Comparison of ENCODE assay signal across 12 cellular contexts in genomic region chr6:108348655-108349349, GRCh38. TPM values are rescaled to one million over a fixed set of nuclear protein-coding genes. Genes with fewer than 3 reads are reported as not detected.
DNase-seq lines count a peak whose midpoint lies in the region; ATAC-seq and TF ChIP-seq lines count a peak whose summit lies in the region.
"Had no signal": no experiment of that assay in that cellular context is flagged by ENCODE, and none has a peak within 500 bp of the region (broad histone marks: within the 10 kb centered on the region; RNA-seq: fewer than 3 reads in every experiment).

No MANE protein-coding gene starts in this region.

- POLR2A ChIA-PET in HEK293T (lab: Yijun Ruan, JAX): no interaction called here

- H3K36me3 Mint-ChIP-seq in activated naive CD4-positive, alpha-beta T cell treated with anti-CD3 and anti-CD28 coated beads, Interleukin-2, amount 50 U/mL, for 24 hours: peaks cover 10% of the 10 kb centered on the region
- H3K36me3 Mint-ChIP-seq in stimulated activated naive CD8-positive, alpha-beta T cell treated with anti-CD3 and anti-CD28 coated beads, Interleukin-15, Interleukin-2, amounts not matched to agents 100 ng/mL and 50 ng/mL, for 24 hours (ENCODE audit: low read depth): peaks cover 8% of the 10 kb centered on the region
- H3K36me3 Mint-ChIP-seq in mesothelial cell of epicardium: peaks cover 2% of the 10 kb centered on the region

- H3K4me1 Mint-ChIP-seq in activated naive CD4-positive, alpha-beta T cell treated with anti-CD3 and anti-CD28 coated beads, Interleukin-2, amount 50 U/mL, for 24 hours: peaks cover 9% of the 10 kb centered on the region
- peaks cover 9% of the 10 kb centered on the region for H3K4me1 Mint-ChIP-seq in stimulated activated naive CD8-positive, alpha-beta T cell treated with anti-CD3 and anti-CD28 coated beads, Interleukin-15, Interleukin-2, amounts not matched to agents 100 ng/mL and 50 ng/mL, for 24 hours (ENCODE audit: low read depth)
- H3K4me1 Mint-ChIP-seq in mesothelial cell of epicardium: no peaks in the 10 kb centered on the region

- no peaks in the 10 kb centered on the region for H3K27me3 Mint-ChIP-seq in activated naive CD4-positive, alpha-beta T cell treated with anti-CD3 and anti-CD28 coated beads, Interleukin-2, amount 50 U/mL, for 24 hours
- no peaks in the 10 kb centered on the region for H3K27me3 Mint-ChIP-seq in stimulated activated naive CD8-positive, alpha-beta T cell treated with anti-CD3 and anti-CD28 coated beads, Interleukin-15, Interleukin-2, amounts not matched to agents 100 ng/mL and 50 ng/mL, for 24 hours
- H3K27me3 Mint-ChIP-seq in mesothelial cell of epicardium (ENCODE audit: low read depth): no peaks in the 10 kb centered on the region

- CTCF ChIA-PET in HEK293T (lab: Yijun Ruan, JAX): no interaction called here

- H3K4me3 Mint-ChIP-seq in activated naive CD4-positive, alpha-beta T cell treated with anti-CD3 and anti-CD28 coated beads, Interleukin-2, amount 50 U/mL, for 24 hours: no peak overlapping the region
- H3K4me3 Mint-ChIP-seq in stimulated activated naive CD8-positive, alpha-beta T cell treated with anti-CD3 and anti-CD28 coated beads, Interleukin-15, Interleukin-2, amounts not matched to agents 100 ng/mL and 50 ng/mL, for 24 hours: peak overlapping the region; percentile 28
- no peak overlapping the region for H3K4me3 Mint-ChIP-seq in mesothelial cell of epicardium

- peak overlapping the region; percentile 31 for H3K27ac Mint-ChIP-seq in activated naive CD4-positive, alpha-beta T cell treated with anti-CD3 and anti-CD28 coated beads, Interleukin-2, amount 50 U/mL, for 24 hours
- H3K27ac Mint-ChIP-seq in stimulated activated naive CD8-positive, alpha-beta T cell treated with anti-CD3 and anti-CD28 coated beads, Interleukin-15, Interleukin-2, amounts not matched to agents 100 ng/mL and 50 ng/mL, for 24 hours: peak overlapping the region; percentile 84
- H3K27ac Mint-ChIP-seq in mesothelial cell of epicardium: no peak overlapping the region

- ATAC-seq in HG02642 (IDR thresholded peaks at IDR 0.05; ENCODE audit: poor library complexity, unreplicated experiment) (peak; percentile 89), HG03571 (IDR thresholded peaks at IDR 0.05; ENCODE audit: unreplicated experiment) (peak; percentile 87)

- H3K9me3 Mint-ChIP-seq in activated naive CD4-positive, alpha-beta T cell treated with anti-CD3 and anti-CD28 coated beads, Interleukin-2, amount 50 U/mL, for 24 hours: peaks cover 5% of the 10 kb centered on the region
- no peaks in the 10 kb centered on the region for H3K9me3 Mint-ChIP-seq in stimulated activated naive CD8-positive, alpha-beta T cell treated with anti-CD3 and anti-CD28 coated beads, Interleukin-15, Interleukin-2, amounts not matched to agents 100 ng/mL and 50 ng/mL, for 24 hours
- no peaks in the 10 kb centered on the region for H3K9me3 Mint-ChIP-seq in mesothelial cell of epicardium

- H3K4me3 ChIP-seq in foreskin fibroblast (ENCODE audit: low read depth in 1 of 2, low read length in 2 of 2): no peak overlapping the region
- H3K4me3 ChIP-seq: esophagus squamous epithelium, skin epidermis had no signal

- TF ChIP-seq CTCF in foreskin fibroblast (IDR thresholded peaks at IDR 0.05; ENCODE audit: low read depth, low read length) (no peak), mesothelial cell of epicardium (IDR thresholded peaks at IDR 0.05; ENCODE audit: unreplicated experiment) (no peak)

- DNase-seq in activated naive CD4-positive, alpha-beta T cell treated with anti-CD3 and anti-CD28 coated beads, Interleukin-2, amount 50 U/mL, for 16 hours: no peak
- DNase-seq in foreskin fibroblast: no peak
- DNase-seq in mesothelial cell of epicardium (ENCODE audit: low spot score in 2 of 2, unreplicated experiment in 2 of 2): no peak
- DNase-seq in HEK293T (ENCODE audit: extremely low spot score): no peak
- DNase-seq: esophagus squamous epithelium, NCI-H2029, substantia nigra had no signal

TF ChIP-seq in HEK293T, 16 proteins besides CTCF, POLR2A, EP300 and RAD21:
- TF ChIP-seq SP1 (IDR thresholded peaks at IDR 0.05) (no peak), HDGF (IDR thresholded peaks at IDR 0.05; ENCODE audit: borderline replicate concordance) (no peak), ZNF384 (IDR thresholded peaks at IDR 0.05) (no peak), CTBP1 (IDR thresholded peaks at IDR 0.05; ENCODE audit: borderline replicate concordance) (no peak), FOXA1 (IDR thresholded peaks at IDR 0.05) (no peak), FOXK2 (IDR thresholded peaks at IDR 0.05) (no peak), PKNOX1 (IDR thresholded peaks at IDR 0.05) (no peak)

RNA-seq across cellular contexts. Expression of gene AFG1L, which starts 53.9 kb away (rescaled TPM):
- total RNA-seq in mesothelial cell of epicardium: 8.0 to 11.3 TPM (median 9.3 TPM) in 3 replicates
